Comparison of ENCODE assay signal across 21 cellular contexts in genomic region chrX:153549231-153549630, GRCh38.
"Had no signal": no experiment of that assay in that cellular context is flagged by ENCODE, and none has a peak within 500 bp of the region (broad histone marks: within the 10 kb centered on the region; RNA-seq: fewer than 3 reads in every experiment).

No MANE protein-coding gene starts in this region.

- DNase-seq: natural killer cell; occipital lobe; ovary; posterior cingulate gyrus; psoas muscle; right cardiac atrium; right lobe of liver; sigmoid colon; small intestine; stimulated activated CD4-positive, alpha-beta T cell treated with anti-CD3 and anti-CD28 coated beads, Interleukin-15, amount 100 ng/mL, for 24 hours; stimulated activated CD4-positive, alpha-beta T cell treated with anti-CD3 and anti-CD28 coated beads, Interleukin-4, amount 100 ng/mL, for 1 hour; stimulated activated CD4-positive, alpha-beta T cell treated with anti-CD3 and anti-CD28 coated beads, Interleukin-4, amount 100 ng/mL, for 4 hours; stimulated activated CD8-positive, alpha-beta memory T cell treated with anti-CD3 and anti-CD28 coated beads, Interleukin-4, amount 100 ng/mL, for 48 hours; stimulated activated naive CD4-positive, alpha-beta T cell; stimulated activated naive CD8-positive, alpha-beta T cell treated with anti-CD3 and anti-CD28 coated beads, Interleukin-15, amount 100 ng/mL, for 72 hours; stimulated activated naive CD8-positive, alpha-beta T cell treated with anti-CD3 and anti-CD28 coated beads, Interleukin-15, Interleukin-2, amounts not matched to agents 100 U/mL and 50 U/mL, for 24 hours; testis; tibial artery; transverse colon; upper lobe of right lung; uterus had no signal
